Comparison of ENCODE assay signal across 15 cellular contexts in genomic region chr7:134959810-134960209, GRCh38.
"Had no signal": no experiment of that assay in that cellular context is flagged by ENCODE, and none has a peak within 500 bp of the region (broad histone marks: within the 10 kb centered on the region; RNA-seq: fewer than 3 reads in every experiment).

No MANE protein-coding gene starts in this region.

- H3K36me3 ChIP-seq: neutrophil had no signal

- H3K4me3 ChIP-seq: heart left ventricle, right atrium auricular region, transverse colon had no signal

- H3K4me1 ChIP-seq: right atrium auricular region, transverse colon had no signal

- H3K27me3 ChIP-seq: heart left ventricle, neutrophil, right atrium auricular region, transverse colon had no signal

- ATAC-seq: heart left ventricle; left colon; naive thymus-derived CD4-positive, alpha-beta T cell; stimulated activated naive CD8-positive, alpha-beta T cell treated with anti-CD3 and anti-CD28 coated beads, Interleukin-15, Interleukin-2, amounts not matched to agents 100 U/mL and 50 U/mL, for 24 hours had no signal

- DNase-seq: dermis blood vessel endothelial cell; erythroblast; foreskin melanocyte; heart left ventricle; hippocampal formation; left colon; mesendoderm; naive thymus-derived CD4-positive, alpha-beta T cell; posterior cingulate gyrus; small intestine; stimulated activated CD4-positive, alpha-beta T cell treated with anti-CD3 and anti-CD28 coated beads, Interleukin-2, amount 100 ng/mL, for 48 hours; stimulated activated naive CD8-positive, alpha-beta T cell treated with anti-CD3 and anti-CD28 coated beads, Interleukin-15, Interleukin-2, amounts not matched to agents 100 U/mL and 50 U/mL, for 24 hours; transverse colon had no signal

- H3K9me3 ChIP-seq: neutrophil, right atrium auricular region, transverse colon had no signal

- H3K27ac ChIP-seq: neutrophil, right atrium auricular region, transverse colon had no signal
